12 cellular contexts compared by ENCODE assay signal in the genomic region with DNA sequence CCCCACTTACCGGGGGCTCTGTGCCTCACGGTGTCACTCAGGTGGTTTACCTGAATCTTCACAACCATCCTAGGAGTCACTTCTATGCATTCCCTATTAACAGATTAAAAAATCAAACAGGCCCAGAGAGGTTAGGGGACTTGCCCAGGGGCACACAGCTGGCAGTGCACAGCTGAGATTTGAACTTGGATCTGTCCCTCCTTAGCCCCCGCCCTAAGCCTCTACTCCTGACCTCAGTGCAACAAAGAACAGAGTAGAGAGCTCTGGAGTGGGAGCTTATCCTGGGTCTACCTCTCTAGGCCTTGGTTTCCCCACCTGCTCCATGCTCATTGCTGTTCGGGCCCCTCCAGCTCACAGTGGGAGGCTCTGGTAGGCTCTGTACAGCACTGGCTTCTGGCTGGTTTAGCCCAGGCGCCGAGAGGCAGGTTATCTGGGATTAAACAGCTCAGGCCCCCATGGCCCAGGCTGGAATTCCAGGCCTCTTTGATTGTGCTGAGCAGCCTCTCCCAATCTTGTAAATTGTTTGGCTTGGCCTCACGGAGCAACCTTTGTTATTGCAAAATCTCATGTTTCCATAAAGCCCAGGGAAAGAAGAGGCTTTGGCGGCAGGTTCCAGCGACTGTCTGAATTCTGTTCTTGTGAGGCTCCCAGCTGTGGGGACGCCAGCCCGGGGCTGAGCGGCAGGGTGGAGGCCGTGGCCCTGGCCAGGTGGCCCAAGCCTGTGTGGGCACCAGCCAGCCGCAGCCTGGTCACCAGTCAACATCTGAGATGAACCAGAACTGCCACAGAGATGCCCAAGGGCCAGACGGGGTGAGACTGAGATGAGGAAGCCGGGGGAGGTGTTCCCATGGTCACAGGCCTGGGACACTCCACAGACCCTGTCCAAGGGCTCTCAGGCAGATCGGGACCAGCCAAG. TPM values are rescaled to one million over a fixed set of nuclear protein-coding genes. Genes with fewer than 3 reads are reported as not detected.
DNase-seq lines count a peak whose midpoint lies in the region; ATAC-seq, FAIRE-seq and TF ChIP-seq lines count a peak whose summit lies in the region.
"Had no signal": no experiment of that assay in that cellular context is flagged by ENCODE, and none has a peak within 500 bp of the region (broad histone marks: within the 10 kb centered on the region; RNA-seq: fewer than 3 reads in every experiment).

No MANE protein-coding gene starts in this region.

- H3K9me3 Mint-ChIP-seq in chondrocyte (ENCODE audit: low read depth), result no peaks in the 10 kb centered on the region
- H3K9me3 Mint-ChIP-seq in effector memory CD8-positive, alpha-beta T cell, result no peaks in the 10 kb centered on the region

- POLR2A ChIA-PET in HEK293 (lab: Yijun Ruan, JAX), result interaction anchor here (0.6 kb wide), 1 partner anchor 294 kb away, joined by 4 read pairs; no protein-coding TSS in a partner anchor

- no peaks in the 10 kb centered on the region; the same call in 1 of the 2 replicates for H3K4me1 ChIP-seq in HEK293 (ENCODE audit: control insufficient read depth, insufficient read depth, low read length)
- peaks cover 42% of the 10 kb centered on the region for H3K4me1 ChIP-seq in stomach smooth muscle (ENCODE audit: control insufficient read depth, insufficient read depth, low read length)

- FAIRE-seq in D721Med (lab: Jason Lieb, UNC), result no peak
- FAIRE-seq: GM12891 had no signal

- CTCF ChIA-PET in HEK293 (lab: Yijun Ruan, JAX), result interaction anchor here (0.7 to 1.0 kb wide), 2 partner anchors 18 to 285 kb away, joined by 3 to 4 read pairs; no protein-coding TSS in a partner anchor

- peak overlapping the region; percentile 49 for H3K27ac Mint-ChIP-seq in chondrocyte (ENCODE audit: unreplicated experiment)
- no peak overlapping the region for H3K27ac Mint-ChIP-seq in effector memory CD8-positive, alpha-beta T cell

- ATAC-seq in HG02938 (IDR thresholded peaks at IDR 0.05; ENCODE audit: unreplicated experiment) (no peak), GM18873 (IDR thresholded peaks at IDR 0.05; ENCODE audit: low FRiP score, unreplicated experiment) (no peak)
- ATAC-seq in effector memory CD8-positive, alpha-beta T cell (replicated peaks), result no peak

- H3K4me3 ChIP-seq in HEK293 (ENCODE audit: low read depth, low read length) (no peak overlapping the region), stomach smooth muscle (ENCODE audit: low read length in 2 of 2) (no peak overlapping the region)

- peak overlapping the region; percentile 32; the same call in 1 of the 2 replicates for H3K27ac ChIP-seq in HEK293 (ENCODE audit: extremely low read depth, low read depth, low read length)
- H3K27ac ChIP-seq in stomach smooth muscle (ENCODE audit: low read length), result peak overlapping the region; percentile 77
- H3K27ac ChIP-seq: HL-60 had no signal

- no peak overlapping the region for H3K4me3 Mint-ChIP-seq in chondrocyte (ENCODE audit: unreplicated experiment)
- H3K4me3 Mint-ChIP-seq in effector memory CD8-positive, alpha-beta T cell, result no peak overlapping the region

- H3K9ac ChIP-seq in stomach smooth muscle (ENCODE audit: low read length in 2 of 2), result peak overlapping the region; percentile 3 to 13

- no peaks in the 10 kb centered on the region for H3K36me3 Mint-ChIP-seq in chondrocyte (ENCODE audit: low read depth)
- H3K36me3 Mint-ChIP-seq in effector memory CD8-positive, alpha-beta T cell (ENCODE audit: insufficient read depth), result no peaks in the 10 kb centered on the region

- peaks cover 0 to 2% of the 10 kb centered on the region in 2 donors for H3K27me3 ChIP-seq in stomach smooth muscle (ENCODE audit: control insufficient read depth in 1 of 2, insufficient read depth in 2 of 2, low read length in 2 of 2)

- TF ChIP-seq CTCF in HEK293 (tag by site-specific recombination; IDR thresholded peaks at IDR 0.05) (no peak), chondrocyte (IDR thresholded peaks at IDR 0.05) (no peak), D721Med (IDR thresholded peaks at IDR 0.05; ENCODE audit: insufficient read depth, missing control alignments) (no peak)

- peaks cover 20% of the 10 kb centered on the region for H3K4me1 Mint-ChIP-seq in chondrocyte (ENCODE audit: low read depth)
- peaks cover 0 to 1% of the 10 kb centered on the region in 2 donors for H3K4me1 Mint-ChIP-seq in effector memory CD8-positive, alpha-beta T cell (ENCODE audit: low read depth in 2 of 2)

- H3K9me3 ChIP-seq in HEK293 (ENCODE audit: control insufficient read depth, insufficient read depth, low read depth, low read length) (no peaks in the 10 kb centered on the region), stomach smooth muscle (ENCODE audit: control insufficient read depth in 2 of 2, low read length in 2 of 2) (no peaks in the 10 kb centered on the region)

- DNase-seq in chondrocyte (ENCODE audit: low spot score) (no peak), islet precursor cell (peak; percentile 76), D721Med (ENCODE audit: insufficient read length, low spot score) (no peak)
- DNase-seq in effector memory CD8-positive, alpha-beta T cell, result no peak
- DNase-seq: activated CD4-positive, alpha-beta T cell treated with anti-CD3 and anti-CD28 coated beads for 4 hours; activated naive CD4-positive, alpha-beta T cell had no signal

- H3K36me3 ChIP-seq in HEK293 (ENCODE audit: control insufficient read depth in 2 of 2, insufficient read depth in 1 of 2, low read length in 2 of 2) (no peaks in the 10 kb centered on the region), stomach smooth muscle (ENCODE audit: control insufficient read depth in 2 of 2, insufficient read depth in 2 of 2, low read length in 2 of 2) (no peaks in the 10 kb centered on the region)

- peaks cover 15% of the 10 kb centered on the region for H3K27me3 Mint-ChIP-seq in chondrocyte (ENCODE audit: low read depth)
- peaks cover 10 to 26% of the 10 kb centered on the region in 2 donors for H3K27me3 Mint-ChIP-seq in effector memory CD8-positive, alpha-beta T cell

TF ChIP-seq in HEK293, 187 proteins besides CTCF, POLR2A, EP300 and RAD21 (continues in another document):
- TF ChIP-seq HIC1 (tag by site-specific recombination; IDR thresholded peaks at IDR 0.05), result no peak
- no peak for TF ChIP-seq ZNF174 (tag by site-specific recombination; IDR thresholded peaks at IDR 0.05)
- no peak for TF ChIP-seq IKZF3 (tag by site-specific recombination; IDR thresholded peaks at IDR 0.05)
- no peak for TF ChIP-seq ZNF76 (tag by site-specific recombination; IDR thresholded peaks at IDR 0.05; ENCODE audit: borderline replicate concordance, low read depth)
- no peak for TF ChIP-seq ZNF354C (tag by site-specific recombination; IDR thresholded peaks at IDR 0.05; ENCODE audit: borderline replicate concordance, low read depth)
- no peak for TF ChIP-seq ZNF660 (tag by site-specific recombination; IDR thresholded peaks at IDR 0.05)
- TF ChIP-seq ZNF561 (tag by site-specific recombination; IDR thresholded peaks at IDR 0.05; ENCODE audit: borderline replicate concordance), result no peak
- no peak for TF ChIP-seq ZNF140 (tag by site-specific recombination; IDR thresholded peaks at IDR 0.05)
- peak; percentile 32; the same call in 1 of the 2 replicates for TF ChIP-seq ZIC2 (tag by site-specific recombination; IDR thresholded peaks at IDR 0.05)
- no peak for TF ChIP-seq ZNF785 (tag by site-specific recombination; IDR thresholded peaks at IDR 0.05)
- no peak for TF ChIP-seq ZNF169 (tag by site-specific recombination; IDR thresholded peaks at IDR 0.05)
- no peak for TF ChIP-seq ZNF692 (tag by site-specific recombination; IDR thresholded peaks at IDR 0.05)
- no peak for TF ChIP-seq ZNF2 (tag by site-specific recombination; IDR thresholded peaks at IDR 0.05)

RNA-seq across cellular contexts. Expression of gene SHISAL1, which starts 28.9 kb away (rescaled TPM):
- 7.5 to 20.9 TPM (median 8.3 TPM) in 3 replicates for total RNA-seq in chondrocyte
